12 cellular contexts compared by ENCODE assay signal in genomic region chr9:108151161-108151586, GRCh38.
A peak's percentile ranks its signal among the peaks of the same experiment; 100 is the strongest.
DNase-seq lines count a peak whose midpoint lies in the region; ATAC-seq and TF ChIP-seq lines count a peak whose summit lies in the region.
"Had no signal": no experiment of that assay in that cellular context is flagged by ENCODE, and none has a peak within 500 bp of the region (broad histone marks: within the 10 kb centered on the region; RNA-seq: fewer than 3 reads in every experiment).

No MANE protein-coding gene starts in this region.

- BruUV-seq in IMR-90 (replicated peaks; lab: Mats Ljungman, UMichigan) = no TSS peak

- no peaks in the 10 kb centered on the region for H3K9me3 Mint-ChIP-seq in mesothelial cell of epicardium

- H3K4ac ChIP-seq in IMR-90 (ENCODE audit: low read depth, low read length) = peak overlapping the region; percentile 58

- peak overlapping the region; percentile 58 for H2AFZ ChIP-seq in IMR-90 (replicated peaks; ENCODE audit: low read length, poor library complexity)

- no CpG with 5 or more reads among the region's 8 CpGs for WGBS in IMR-90 (ENCODE audit: extremely low coverage in 2 of 2, insufficient read length in 1 of 2), 2 experiments
- WGBS in heart right ventricle, 2 donors = 23 to 28% methylated on average over 8 of the region's 8 CpGs
- 80 to 81% methylated on average over 8 of the region's 8 CpGs for WGBS in thyroid gland, 2 donors

- H2AK5ac ChIP-seq in IMR-90 (ENCODE audit: low read depth, low read length) = peak overlapping the region; percentile 31; the same call in 1 of the 2 replicates

- H3K4me2 ChIP-seq in IMR-90 (ENCODE audit: low read depth, low read length) = no peak overlapping the region

- no peak overlapping the region for H3K27ac ChIP-seq in IMR-90 (ENCODE audit: insufficient read depth, low read length)
- peak overlapping the region in 9 of 10 donors; percentile 18 to 80 (median 71) for H3K27ac ChIP-seq in heart right ventricle
- H3K27ac ChIP-seq in thyroid gland = peak overlapping the region; percentile 42 to 74 (median 61)
- H3K27ac ChIP-seq: body of pancreas had no signal

- in situ Hi-C loops in IMR-90 (cut with MboI; ENCODE audit: low sequenced_read_pairs) = no loop called here

- H3K9me1 ChIP-seq in IMR-90 (ENCODE audit: insufficient read depth, low read length) = no peaks in the 10 kb centered on the region

- ATAC-seq in IMR-90 (ENCODE audit: low read depth) = peak; percentile 42
- peak in 6 of 8 donors; percentile 34 to 64 (median 46) for ATAC-seq in heart right ventricle
- ATAC-seq in GM19035 (IDR thresholded peaks at IDR 0.05; ENCODE audit: unreplicated experiment) = no peak

- H3K79me1 ChIP-seq in IMR-90 (ENCODE audit: low read depth in 1 of 2, low read length in 2 of 2) = no peaks in the 10 kb centered on the region

- peaks cover 2% of the 10 kb centered on the region; the same call in 1 of the 2 replicates for H3K9me3 ChIP-seq in IMR-90 (ENCODE audit: control insufficient read depth, insufficient read depth, low read length)
- H3K9me3 ChIP-seq in heart right ventricle = peaks cover 0 to 6% (median 0%) of the 10 kb centered on the region in 11 donors
- no peaks in the 10 kb centered on the region for H3K9me3 ChIP-seq in thyroid gland
- H3K9me3 ChIP-seq: body of pancreas had no signal

- no peaks in the 10 kb centered on the region for H3K27me3 ChIP-seq in IMR-90 (ENCODE audit: control insufficient read depth, insufficient read depth, low read length)
- no peaks in the 10 kb centered on the region for H3K27me3 ChIP-seq in heart right ventricle
- H3K27me3 ChIP-seq in thyroid gland = no peaks in the 10 kb centered on the region
- H3K27me3 ChIP-seq: body of pancreas had no signal

- H3K4me3 ChIP-seq in IMR-90 (ENCODE audit: insufficient read depth, low read depth, low read length) (no peak overlapping the region), heart right ventricle (no peak overlapping the region), thyroid gland (replicated peaks in 1 of 3) (no peak overlapping the region)
- H3K4me3 ChIP-seq: body of pancreas had no signal

- H4K91ac ChIP-seq in IMR-90 (ENCODE audit: insufficient read depth, low read depth, low read length) = no peak overlapping the region

- H2BK20ac ChIP-seq in IMR-90 (ENCODE audit: low read depth, low read length) = no peak overlapping the region

- H2AK9ac ChIP-seq in IMR-90 (replicated peaks; ENCODE audit: low read depth, low read length, poor library complexity) = no peak overlapping the region

- H3K36me3 ChIP-seq in IMR-90 (ENCODE audit: control insufficient read depth, insufficient read depth, low read length) = no peaks in the 10 kb centered on the region
- no peaks in the 10 kb centered on the region for H3K36me3 ChIP-seq in heart right ventricle
- no peaks in the 10 kb centered on the region for H3K36me3 ChIP-seq in thyroid gland

- peak overlapping the region; percentile 44; the same call in 1 of the 2 replicates for H2BK120ac ChIP-seq in IMR-90 (ENCODE audit: low read depth, low read length)

- no peak for TF ChIP-seq POLR2A in IMR-90 (IDR thresholded peaks at IDR 0.05; ENCODE audit: low read depth, low read length)
- TF ChIP-seq POLR2A in thyroid gland (IDR thresholded peaks at IDR 0.05) = no peak

- H3K23ac ChIP-seq in IMR-90 (ENCODE audit: low read depth, low read length) = no peak overlapping the region

- TF ChIP-seq CTCF in IMR-90 (conservative IDR thresholded peaks at IDR 0.05; ENCODE audit: low read depth, low read length) (no peak), heart right ventricle (IDR thresholded peaks at IDR 0.05) (no peak), thyroid gland (IDR thresholded peaks at IDR 0.05) (no peak), mesothelial cell of epicardium (IDR thresholded peaks at IDR 0.05; ENCODE audit: unreplicated experiment) (no peak), GM10248 (IDR thresholded peaks at IDR 0.05; ENCODE audit: control extremely low read depth, extremely low read depth, low read depth, missing control alignments) (no peak)

- H3K9ac ChIP-seq in IMR-90 (ENCODE audit: low read depth, low read length) = no peak overlapping the region

- CTCF ChIA-PET in IMR-90 (lab: Yijun Ruan, JAX) (no interaction called here), GM10248 (lab: Yijun Ruan, JAX) (interaction anchor here (1.3 kb wide), 1 partner anchor 8 kb away, joined by 3 read pairs; no protein-coding TSS in a partner anchor)

- H3K56ac ChIP-seq in IMR-90 (ENCODE audit: extremely low read depth, insufficient read depth, low read length) = no peak overlapping the region

- no peak overlapping the region; the same call in 2 of the 3 replicates for H2BK15ac ChIP-seq in IMR-90 (ENCODE audit: low read depth, low read length)

- H3K27me3 Mint-ChIP-seq in mesothelial cell of epicardium (ENCODE audit: low read depth) = peaks cover 24% of the 10 kb centered on the region

- POLR2A ChIA-PET in IMR-90 (lab: Charles Lee; ENCODE audit: unreplicated experiment) = no interaction called here
- POLR2A ChIA-PET in GM10248 (lab: Yijun Ruan, JAX) = no interaction called here

- H3K4me1 ChIP-seq in IMR-90 (ENCODE audit: control insufficient read depth, insufficient read depth, low read length) (peaks cover 1% of the 10 kb centered on the region; the same call in 1 of the 2 replicates), heart right ventricle (peaks cover 0 to 30% (median 24%) of the 10 kb centered on the region in 9 donors), thyroid gland (peaks cover 0 to 6% of the 10 kb centered on the region in 2 donors)
- H3K4me1 ChIP-seq: body of pancreas had no signal

- peak; percentile 60 for DNase-seq in IMR-90
- DNase-seq in SW480 (ENCODE audit: low spot score) = peak; percentile 47
- peak; percentile 18 to 21 for DNase-seq in heart right ventricle
- peak in 1 of 2 donors; percentile 5 for DNase-seq in thyroid gland
- no peak for DNase-seq in mesothelial cell of epicardium (ENCODE audit: low spot score in 2 of 2, unreplicated experiment in 2 of 2)
- no peak for DNase-seq in GM10248 (ENCODE audit: extremely low spot score)
- DNase-seq: DMS153; glutamatergic neuron; stimulated activated CD4-positive, alpha-beta T cell treated with anti-CD3 and anti-CD28 coated beads, Interleukin-12 subunit alpha, Interleukin-12 subunit beta, amount 100 ng/mL, for 4 hours; T1000 had no signal

- H3K4me1 Mint-ChIP-seq in mesothelial cell of epicardium = no peaks in the 10 kb centered on the region

- peak overlapping the region in 1 of 2 experiments; percentile 3; a peak in 1 of 4 replicates for H4K8ac ChIP-seq in IMR-90 (ENCODE audit: low read depth in 2 of 2, low read length in 2 of 2)

- H3K4me3 Mint-ChIP-seq in mesothelial cell of epicardium = no peak overlapping the region

- no peak overlapping the region for H3K18ac ChIP-seq in IMR-90 (ENCODE audit: low read depth, low read length)

- TF ChIP-seq RAD21 in IMR-90 (IDR thresholded peaks at IDR 0.05; ENCODE audit: low read length) = no peak

- H3K36me3 Mint-ChIP-seq in mesothelial cell of epicardium = no peaks in the 10 kb centered on the region

- H3K14ac ChIP-seq in IMR-90 (replicated peaks; ENCODE audit: low read depth, low read length) = no peak overlapping the region; the same call in 1 of the 2 replicates

- H4K5ac ChIP-seq in IMR-90 (ENCODE audit: low read depth, low read length) = no peak overlapping the region

- dilution Hi-C loops in IMR-90 (cut with HindIII; ENCODE audit: low sequenced_read_pairs, unreplicated experiment) = no loop called here

- no peaks in the 10 kb centered on the region for H4K20me1 ChIP-seq in IMR-90 (ENCODE audit: insufficient read depth, low read length)

- intact Hi-C loops in IMR-90 (cut with micrococcal nuclease) = no loop called here
- intact Hi-C loops in heart right ventricle (cut with DNase I) = no loop called here
- intact Hi-C loops in thyroid gland (cut with DNase I) = no loop called here

- H3K27ac Mint-ChIP-seq in mesothelial cell of epicardium = no peak overlapping the region

- H2BK5ac ChIP-seq in IMR-90 (ENCODE audit: low read depth, low read length, poor library complexity, severe bottlenecking) = no peak overlapping the region

TF ChIP-seq in IMR-90, 13 proteins besides CTCF, POLR2A, EP300 and RAD21:
- no peak for TF ChIP-seq RFX5 (IDR thresholded peaks at IDR 0.05; ENCODE audit: low read depth, low read length)
- TF ChIP-seq FOS (IDR thresholded peaks at IDR 0.05; ENCODE audit: low read depth, low read length) = no peak
- TF ChIP-seq RCOR1 (IDR thresholded peaks at IDR 0.05; ENCODE audit: insufficient replicate concordance, low read length) = no peak
- no peak for TF ChIP-seq MXI1 (IDR thresholded peaks at IDR 0.05; ENCODE audit: borderline replicate concordance, low read depth, low read length)
- no peak for TF ChIP-seq CHD1 (IDR thresholded peaks at IDR 0.05; ENCODE audit: low read depth, low read length)
- TF ChIP-seq ELK1 (IDR thresholded peaks at IDR 0.05; ENCODE audit: borderline replicate concordance, low read depth, low read length) = no peak
- no peak for TF ChIP-seq MAFK (IDR thresholded peaks at IDR 0.05; ENCODE audit: low read depth, low read length)
- no peak for TF ChIP-seq BHLHE40 (IDR thresholded peaks at IDR 0.05; ENCODE audit: low read depth, low read length)
- no peak for TF ChIP-seq CEBPB (IDR thresholded peaks at IDR 0.05; ENCODE audit: low read depth, low read length)
- TF ChIP-seq NFE2L2 (IDR thresholded peaks at IDR 0.05; ENCODE audit: low read depth, low read length) = no peak
- TF ChIP-seq SMC3 (IDR thresholded peaks at IDR 0.05; ENCODE audit: low read depth, low read length) = no peak
- TF ChIP-seq MAZ (IDR thresholded peaks at IDR 0.05; ENCODE audit: borderline replicate concordance, low read depth, low read length) = no peak
- TF ChIP-seq, protein P1, sequence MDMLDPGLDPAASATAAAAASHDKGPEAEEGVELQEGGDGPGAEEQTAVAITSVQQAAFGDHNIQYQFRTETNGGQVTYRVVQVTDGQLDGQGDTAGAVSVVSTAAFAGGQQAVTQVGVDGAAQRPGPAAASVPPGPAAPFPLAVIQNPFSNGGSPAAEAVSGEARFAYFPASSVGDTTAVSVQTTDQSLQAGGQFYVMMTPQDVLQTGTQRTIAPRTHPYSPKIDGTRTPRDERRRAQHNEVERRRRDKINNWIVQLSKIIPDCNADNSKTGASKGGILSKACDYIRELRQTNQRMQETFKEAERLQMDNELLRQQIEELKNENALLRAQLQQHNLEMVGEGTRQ (IDR thresholded peaks at IDR 0.05; ENCODE audit: low read depth, low read length) = no peak

Comparison
In these comparisons a context has a peak if more than half of its experiments do, and no peak if none do; other contexts are left out.
1. DNase-seq: peak in IMR-90 (single experiment), SW480 (single experiment) and heart right ventricle (2 of 2); none in mesothelial cell of epicardium (0 of 2) and GM10248 (single experiment).